Comparison of ENCODE assay signal across 8 cellular contexts in the genomic region with DNA sequence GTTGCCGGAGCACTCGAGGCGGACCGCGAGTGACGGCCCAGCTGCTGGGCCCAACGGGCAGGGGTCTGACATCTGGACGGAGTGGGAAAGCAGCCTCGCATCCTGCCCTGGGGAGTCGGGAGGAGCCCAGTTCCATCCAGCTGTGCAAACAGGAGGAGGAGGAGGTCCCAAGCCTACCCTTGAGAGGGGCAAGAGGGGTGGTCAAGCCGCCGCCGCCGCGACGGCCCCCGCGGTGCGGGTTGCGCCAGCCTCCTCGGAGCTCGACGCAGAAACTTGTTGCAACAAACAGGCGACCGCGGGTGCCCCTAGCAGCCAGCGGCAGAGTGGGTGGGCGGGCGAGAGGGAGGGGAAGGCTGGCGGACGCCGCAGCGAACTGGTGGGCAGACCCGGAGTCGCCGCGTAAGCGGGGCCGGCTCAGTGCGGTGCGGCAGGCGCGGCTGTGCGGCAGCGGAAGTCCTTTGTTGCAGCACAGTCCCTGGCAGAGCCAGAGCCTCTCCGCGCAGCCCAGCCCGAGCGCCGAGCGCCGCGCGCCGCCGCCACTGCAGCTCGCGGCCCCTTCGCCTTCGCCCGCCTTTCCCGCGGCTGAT. TPM values are rescaled to one million over a fixed set of nuclear protein-coding genes. Genes with fewer than 3 reads are reported as not detected.
A peak's percentile ranks its signal among the peaks of the same experiment; 100 is the strongest.
DNase-seq lines count a peak whose midpoint lies in the region; ATAC-seq and TF ChIP-seq lines count a peak whose summit lies in the region.

A gene with protein sequence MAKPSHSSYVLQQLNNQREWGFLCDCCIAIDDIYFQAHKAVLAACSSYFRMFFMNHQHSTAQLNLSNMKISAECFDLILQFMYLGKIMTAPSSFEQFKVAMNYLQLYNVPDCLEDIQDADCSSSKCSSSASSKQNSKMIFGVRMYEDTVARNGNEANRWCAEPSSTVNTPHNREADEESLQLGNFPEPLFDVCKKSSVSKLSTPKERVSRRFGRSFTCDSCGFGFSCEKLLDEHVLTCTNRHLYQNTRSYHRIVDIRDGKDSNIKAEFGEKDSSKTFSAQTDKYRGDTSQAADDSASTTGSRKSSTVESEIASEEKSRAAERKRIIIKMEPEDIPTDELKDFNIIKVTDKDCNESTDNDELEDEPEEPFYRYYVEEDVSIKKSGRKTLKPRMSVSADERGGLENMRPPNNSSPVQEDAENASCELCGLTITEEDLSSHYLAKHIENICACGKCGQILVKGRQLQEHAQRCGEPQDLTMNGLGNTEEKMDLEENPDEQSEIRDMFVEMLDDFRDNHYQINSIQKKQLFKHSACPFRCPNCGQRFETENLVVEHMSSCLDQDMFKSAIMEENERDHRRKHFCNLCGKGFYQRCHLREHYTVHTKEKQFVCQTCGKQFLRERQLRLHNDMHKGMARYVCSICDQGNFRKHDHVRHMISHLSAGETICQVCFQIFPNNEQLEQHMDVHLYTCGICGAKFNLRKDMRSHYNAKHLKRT (plus strand): TSS at position 461 of the 587 bp plus-strand sequence. CDS start 16,735 bp downstream, outside the sequence.

- H3K27ac ChIP-seq in lower lobe of right lung: peak within 1 kb of the TSS; percentile 99

- H3K4me3 ChIP-seq in AG04449 (ENCODE audit: low read depth, low read length) (peak within 1 kb of the TSS; percentile 86), lower lobe of right lung (peak within 1 kb of the TSS; percentile 78)

- peaks cover 62% of the 10 kb centered on the region for H3K36me3 Mint-ChIP-seq in activated CD8-positive, alpha-beta T cell treated with anti-CD3 and anti-CD28 coated beads for 36 hours (ENCODE audit: low read depth)

- H3K27me3 Mint-ChIP-seq in activated CD8-positive, alpha-beta T cell treated with anti-CD3 and anti-CD28 coated beads for 36 hours: no peaks in the 10 kb centered on the region

- intact Hi-C loops in activated CD8-positive, alpha-beta T cell treated with anti-CD3 and anti-CD28 coated beads for 36 hours (cut with micrococcal nuclease): no loop called here
- intact Hi-C loops in lower lobe of right lung (cut with DNase I): no loop called here

- POLR2A ChIA-PET in AG04449 (lab: Yijun Ruan, JAX): interaction anchor here (0.7 to 2.3 kb wide), 12 partner anchors 10 to 166 kb away, joined by 3 to 17 read pairs (median 4); partner anchors contain the start of genes HSPA2 and MTHFD1
- POLR2A ChIA-PET in activated CD8-positive, alpha-beta T cell treated with anti-CD3 and anti-CD28 coated beads for 36 hours (lab: Charles Lee): interaction anchor here (0.6 to 3.4 kb wide), 14 partner anchors 9 to 133 kb away, joined by 3 to 19 read pairs (median 6); partner anchors contain the start of genes AKAP5 and HSPA2

- peak within 1 kb of the TSS; percentile 79 for H3K4me3 Mint-ChIP-seq in activated CD8-positive, alpha-beta T cell treated with anti-CD3 and anti-CD28 coated beads for 36 hours

- CTCF ChIA-PET in AG04449 (lab: Yijun Ruan, JAX): interaction anchor here (1.1 to 1.2 kb wide), 3 partner anchors 17 to 132 kb away, joined by 3 to 6 read pairs (median 4); partner anchors contain the start of gene HSPA2
- CTCF ChIA-PET in activated CD8-positive, alpha-beta T cell treated with anti-CD3 and anti-CD28 coated beads for 36 hours (lab: Charles Lee): interaction anchor here (0.6 to 1.4 kb wide), 2 partner anchors 35 to 75 kb away, joined by 3 to 4 read pairs; no protein-coding TSS in a partner anchor

- H3K36me3 ChIP-seq in lower lobe of right lung: no peaks in the 10 kb centered on the region

- no peak for TF ChIP-seq CTCF in AG04449 (IDR thresholded peaks at IDR 0.05; ENCODE audit: insufficient read depth, low read length, missing control alignments)
- no peak for TF ChIP-seq CTCF in activated CD8-positive, alpha-beta T cell treated with anti-CD3 and anti-CD28 coated beads for 36 hours (IDR thresholded peaks at IDR 0.05)
- TF ChIP-seq CTCF in lower lobe of right lung (IDR thresholded peaks at IDR 0.05): no peak

- no peaks in the 10 kb centered on the region for H3K27me3 ChIP-seq in lower lobe of right lung (ENCODE audit: low read depth)

- peak; percentile 25 for ATAC-seq in GM19023 (IDR thresholded peaks at IDR 0.05; ENCODE audit: unreplicated experiment)
- peak; percentile 12 for ATAC-seq in HG03457 (IDR thresholded peaks at IDR 0.05; ENCODE audit: unreplicated experiment)
- ATAC-seq in activated CD8-positive, alpha-beta T cell treated with anti-CD3 and anti-CD28 coated beads for 36 hours: peak; percentile 50
- peak; percentile 79 to 84 for ATAC-seq in lower lobe of right lung

- H3K9me3 ChIP-seq in lower lobe of right lung: no peaks in the 10 kb centered on the region

- H3K27ac Mint-ChIP-seq in activated CD8-positive, alpha-beta T cell treated with anti-CD3 and anti-CD28 coated beads for 36 hours: peak within 1 kb of the TSS; percentile 99

- DNase-seq in AG04449 (ENCODE audit: low read depth, low spot score): no peak
- peak; percentile 26 for DNase-seq in NCI-H82 treated with DMSO at 0.1 percent for 48 hours (lab: John Stamatoyannopoulos, UW; ENCODE audit: unreplicated experiment)
- peak; percentile 94 for DNase-seq in activated CD8-positive, alpha-beta T cell treated with anti-CD3 and anti-CD28 coated beads for 36 hours
- DNase-seq in ecto neural progenitor cell (ENCODE audit: low spot score): peak; percentile 93
- DNase-seq in lower lobe of right lung: peak; percentile 94
- DNase-seq in stimulated activated CD4-positive, alpha-beta T cell treated with anti-CD3 and anti-CD28 coated beads, Interleukin-4, amount 100 ng/mL, for 48 hours (ENCODE audit: low read depth in 2 of 2): peak; percentile 81 to 88

- no peaks in the 10 kb centered on the region for H3K9me3 Mint-ChIP-seq in activated CD8-positive, alpha-beta T cell treated with anti-CD3 and anti-CD28 coated beads for 36 hours

- peaks cover 61% of the 10 kb centered on the region for H3K4me1 ChIP-seq in lower lobe of right lung

- peaks cover 33% of the 10 kb centered on the region for H3K4me1 Mint-ChIP-seq in activated CD8-positive, alpha-beta T cell treated with anti-CD3 and anti-CD28 coated beads for 36 hours (ENCODE audit: low read depth)

RNA-seq across cellular contexts. Expression of the gene that starts here (rescaled TPM):
- total RNA-seq in activated CD8-positive, alpha-beta T cell treated with anti-CD3 and anti-CD28 coated beads for 36 hours: 10 to 100 TPM; 64.7 to 67.8 TPM
- total RNA-seq in lower lobe of right lung: 46.1 TPM

Comparison
In these comparisons a context has a peak if more than half of its experiments do, and no peak if none do; other contexts are left out.
1. ATAC-seq: peak in every context shown above with its lines; median percentile 82 in lower lobe of right lung; 50 in activated CD8-positive, alpha-beta T cell treated with anti-CD3 and anti-CD28 coated beads for 36 hours; 25 in GM19023; 12 in HG03457.